In genomic region chr7:30888783-30889182, GRCh38 we compare ENCODE assay signal across 1 cellular context.
TF ChIP-seq lines count a peak whose summit lies in the region.

No MANE protein-coding gene starts in this region.

TF ChIP-seq in K562, 482 proteins besides CTCF, POLR2A, EP300 and RAD21:
- TF ChIP-seq ZNF24 (IDR thresholded peaks at IDR 0.05) (no peak), JUN (IDR thresholded peaks at IDR 0.05; ENCODE audit: borderline replicate concordance, low read depth, low read length) (peak; percentile 44; the same call in 1 of the 2 replicates), JUN (CRISPR knock-in tag; IDR thresholded peaks at IDR 0.05; ENCODE audit: borderline replicate concordance) (no peak), NR2C1 (IDR thresholded peaks at IDR 0.05) (no peak), NR2C1 (tag; IDR thresholded peaks at IDR 0.05) (no peak), RCOR1 (IDR thresholded peaks at IDR 0.05; ENCODE audit: borderline replicate concordance in 1 of 2, low read depth in 2 of 2, low read length in 2 of 2) (no peak), FOSL1 (tag; conservative IDR thresholded peaks at IDR 0.05) (peak; percentile 79), ZNF184 (CRISPR knock-in tag; IDR thresholded peaks at IDR 0.05) (no peak), ILF3 (IDR thresholded peaks at IDR 0.05; ENCODE audit: borderline replicate concordance) (no peak), LEF1 (IDR thresholded peaks at IDR 0.05) (no peak), KAT7 (CRISPR knock-in tag; IDR thresholded peaks at IDR 0.05; ENCODE audit: borderline replicate concordance) (no peak), FOXK1 (CRISPR knock-in tag; IDR thresholded peaks at IDR 0.05; ENCODE audit: borderline replicate concordance) (no peak), NELFE (IDR thresholded peaks at IDR 0.05; ENCODE audit: insufficient read depth, insufficient read length) (no peak), AFF1 (IDR thresholded peaks at IDR 0.05; ENCODE audit: low read depth in 1 of 2, partially characterized antibody in 2 of 2) (no peak), ZNF586 (CRISPR knock-in tag; conservative IDR thresholded peaks at IDR 0.05) (no peak), NCOR1 (IDR thresholded peaks at IDR 0.05) (no peak), ATF1 (CRISPR knock-in tag; IDR thresholded peaks at IDR 0.05) (no peak), ATF1 (tag; IDR thresholded peaks at IDR 0.05) (no peak), IFI16 (CRISPR knock-in tag; IDR thresholded peaks at IDR 0.05) (no peak), MCM3 (IDR thresholded peaks at IDR 0.05) (no peak), FUS (optimal IDR thresholded peaks at IDR 0.05; ENCODE audit: low read depth, low read length) (no peak), PHB (CRISPR knock-in tag; IDR thresholded peaks at IDR 0.05) (no peak), PRPF4 (IDR thresholded peaks at IDR 0.05; ENCODE audit: insufficient read depth, low read depth, low read length, poor library complexity, severe bottlenecking) (no peak), NUFIP1 (IDR thresholded peaks at IDR 0.05; ENCODE audit: partially characterized antibody) (no peak), MITF (IDR thresholded peaks at IDR 0.05) (no peak), ZNF316 (IDR thresholded peaks at IDR 0.05) (no peak), STAG1 (CRISPR knock-in tag; IDR thresholded peaks at IDR 0.05; ENCODE audit: borderline replicate concordance) (no peak), FOXJ2 (tag; IDR thresholded peaks at IDR 0.05) (no peak), HMBOX1 (IDR thresholded peaks at IDR 0.05) (0 out of 2 replicates have a peak, but pooled peaks have one; percentile 24), PATZ1 (CRISPR knock-in tag; IDR thresholded peaks at IDR 0.05; ENCODE audit: borderline replicate concordance) (no peak), JUND (IDR thresholded peaks at IDR 0.05; ENCODE audit: borderline replicate concordance, low read depth, low read length) (peak; percentile 22; the same call in 1 of the 2 replicates), JUND (tag; IDR thresholded peaks at IDR 0.05; ENCODE audit: borderline replicate concordance, low read depth, low read length) (peak; percentile 16; the same call in 1 of the 3 replicates)
- TF ChIP-seq, protein P1, sequence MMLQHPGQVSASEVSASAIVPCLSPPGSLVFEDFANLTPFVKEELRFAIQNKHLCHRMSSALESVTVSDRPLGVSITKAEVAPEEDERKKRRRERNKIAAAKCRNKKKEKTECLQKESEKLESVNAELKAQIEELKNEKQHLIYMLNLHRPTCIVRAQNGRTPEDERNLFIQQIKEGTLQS (IDR thresholded peaks at IDR 0.05), result peak; percentile 30; the same call in 1 of the 2 replicates
- TF ChIP-seq, protein P1 (CRISPR knock-in tag; conservative IDR thresholded peaks at IDR 0.05), result no peak
- TF ChIP-seq, protein P2, sequence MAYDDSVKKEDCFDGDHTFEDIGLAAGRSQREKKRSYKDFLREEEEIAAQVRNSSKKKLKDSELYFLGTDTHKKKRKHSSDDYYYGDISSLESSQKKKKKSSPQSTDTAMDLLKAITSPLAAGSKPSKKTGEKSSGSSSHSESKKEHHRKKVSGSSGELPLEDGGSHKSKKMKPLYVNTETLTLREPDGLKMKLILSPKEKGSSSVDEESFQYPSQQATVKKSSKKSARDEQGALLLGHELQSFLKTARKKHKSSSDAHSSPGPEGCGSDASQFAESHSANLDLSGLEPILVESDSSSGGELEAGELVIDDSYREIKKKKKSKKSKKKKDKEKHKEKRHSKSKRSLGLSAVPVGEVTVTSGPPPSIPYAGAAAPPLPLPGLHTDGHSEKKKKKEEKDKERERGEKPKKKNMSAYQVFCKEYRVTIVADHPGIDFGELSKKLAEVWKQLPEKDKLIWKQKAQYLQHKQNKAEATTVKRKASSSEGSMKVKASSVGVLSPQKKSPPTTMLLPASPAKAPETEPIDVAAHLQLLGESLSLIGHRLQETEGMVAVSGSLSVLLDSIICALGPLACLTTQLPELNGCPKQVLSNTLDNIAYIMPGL (CRISPR knock-in tag; IDR thresholded peaks at IDR 0.05), result no peak
